Comparison of ENCODE assay signal across 19 cellular contexts in genomic region chr5:4188704-4189103, GRCh38.
DNase-seq lines count a peak whose midpoint lies in the region; ATAC-seq and TF ChIP-seq lines count a peak whose summit lies in the region.
"Had no signal": no experiment of that assay in that cellular context is flagged by ENCODE, and none has a peak within 500 bp of the region (broad histone marks: within the 10 kb centered on the region; RNA-seq: fewer than 3 reads in every experiment).

No MANE protein-coding gene starts in this region.

- intact Hi-C loops in activated CD8-positive, alpha-beta T cell treated with anti-CD3 and anti-CD28 coated beads for 36 hours (cut with micrococcal nuclease) = no loop called here
- intact Hi-C loops in right lobe of liver (cut with DNase I) (no loop called here), thyroid gland (cut with DNase I) (no loop called here)

- TF ChIP-seq CTCF in activated CD8-positive, alpha-beta T cell treated with anti-CD3 and anti-CD28 coated beads for 36 hours (IDR thresholded peaks at IDR 0.05) = no peak
- no peak for TF ChIP-seq CTCF in right lobe of liver (IDR thresholded peaks at IDR 0.05)
- TF ChIP-seq CTCF in thyroid gland (IDR thresholded peaks at IDR 0.05) = no peak

- POLR2A ChIA-PET in activated CD8-positive, alpha-beta T cell treated with anti-CD3 and anti-CD28 coated beads, Interleukin-2, amount 10 ng/mL, durations not matched to agents 7 days and 5 days (lab: Charles Lee) = no interaction called here
- POLR2A ChIA-PET in activated CD8-positive, alpha-beta T cell treated with anti-CD3 and anti-CD28 coated beads for 36 hours (lab: Charles Lee) = no interaction called here

- H3K4me3 Mint-ChIP-seq in activated CD8-positive, alpha-beta T cell treated with anti-CD3 and anti-CD28 coated beads, Interleukin-2, amount 10 ng/mL, durations not matched to agents 7 days and 5 days = no peak overlapping the region
- no peak overlapping the region for H3K4me3 Mint-ChIP-seq in activated CD8-positive, alpha-beta T cell treated with anti-CD3 and anti-CD28 coated beads for 36 hours
- H3K4me3 Mint-ChIP-seq: CD4-positive, CD25-positive, alpha-beta regulatory T cell had no signal

- H3K27ac ChIP-seq in right lobe of liver = no peak overlapping the region
- no peak overlapping the region for H3K27ac ChIP-seq in thyroid gland
- H3K27ac ChIP-seq: A549 had no signal

- H3K27me3 ChIP-seq in right lobe of liver (no peaks in the 10 kb centered on the region), thyroid gland (no peaks in the 10 kb centered on the region)

- H3K4me3 ChIP-seq in right lobe of liver = no peak overlapping the region
- no peak overlapping the region for H3K4me3 ChIP-seq in thyroid gland (replicated peaks in 1 of 3)
- H3K4me3 ChIP-seq: A549 had no signal

- H3K27me3 Mint-ChIP-seq in activated CD8-positive, alpha-beta T cell treated with anti-CD3 and anti-CD28 coated beads, Interleukin-2, amount 10 ng/mL, durations not matched to agents 7 days and 5 days (ENCODE audit: low read depth) = no peaks in the 10 kb centered on the region
- no peaks in the 10 kb centered on the region for H3K27me3 Mint-ChIP-seq in activated CD8-positive, alpha-beta T cell treated with anti-CD3 and anti-CD28 coated beads for 36 hours
- H3K27me3 Mint-ChIP-seq: CD4-positive, CD25-positive, alpha-beta regulatory T cell had no signal

- H3K36me3 Mint-ChIP-seq in activated CD8-positive, alpha-beta T cell treated with anti-CD3 and anti-CD28 coated beads, Interleukin-2, amount 10 ng/mL, durations not matched to agents 7 days and 5 days (ENCODE audit: low read depth) = no peaks in the 10 kb centered on the region
- H3K36me3 Mint-ChIP-seq in activated CD8-positive, alpha-beta T cell treated with anti-CD3 and anti-CD28 coated beads for 36 hours (ENCODE audit: low read depth) = no peaks in the 10 kb centered on the region
- H3K36me3 Mint-ChIP-seq: CD4-positive, CD25-positive, alpha-beta regulatory T cell had no signal

- CTCF ChIA-PET in activated CD8-positive, alpha-beta T cell treated with anti-CD3 and anti-CD28 coated beads, Interleukin-2, amount 10 ng/mL, durations not matched to agents 7 days and 5 days (lab: Charles Lee) = no interaction called here
- CTCF ChIA-PET in activated CD8-positive, alpha-beta T cell treated with anti-CD3 and anti-CD28 coated beads for 36 hours (lab: Charles Lee) = no interaction called here

- H3K36me3 ChIP-seq in right lobe of liver (no peaks in the 10 kb centered on the region), thyroid gland (no peaks in the 10 kb centered on the region)

- no peaks in the 10 kb centered on the region for H3K4me1 ChIP-seq in right lobe of liver
- H3K4me1 ChIP-seq in thyroid gland = no peaks in the 10 kb centered on the region
- H3K4me1 ChIP-seq: A549 had no signal

- no peaks in the 10 kb centered on the region for H3K9me3 ChIP-seq in right lobe of liver
- no peaks in the 10 kb centered on the region for H3K9me3 ChIP-seq in thyroid gland

- TF ChIP-seq POLR2A in right lobe of liver (IDR thresholded peaks at IDR 0.05) (no peak), thyroid gland (IDR thresholded peaks at IDR 0.05) (no peak)

- ATAC-seq in activated CD8-positive, alpha-beta T cell treated with anti-CD3 and anti-CD28 coated beads, Interleukin-2, amount 10 ng/mL, durations not matched to agents 7 days and 5 days = peak; percentile 29
- no peak for ATAC-seq in activated CD8-positive, alpha-beta T cell treated with anti-CD3 and anti-CD28 coated beads for 36 hours
- ATAC-seq in right lobe of liver (peak in 3 of 4 donors; percentile 22 to 36 (median 30)), GM19455 (IDR thresholded peaks at IDR 0.05; ENCODE audit: unreplicated experiment) (no peak)
- ATAC-seq: A549, PC-3 had no signal

- 66% methylated on average over 4 of the region's 4 CpGs for WGBS in right lobe of liver (ENCODE audit: insufficient coverage, low coverage, low lambda C conversion rate, missing lambda C conversion rate)
- WGBS in thyroid gland, 2 donors = 86 to 88% methylated on average over 4 of the region's 4 CpGs

- H3K9me3 Mint-ChIP-seq in activated CD8-positive, alpha-beta T cell treated with anti-CD3 and anti-CD28 coated beads, Interleukin-2, amount 10 ng/mL, durations not matched to agents 7 days and 5 days (ENCODE audit: insufficient read depth) = peaks cover 3% of the 10 kb centered on the region
- H3K9me3 Mint-ChIP-seq in activated CD8-positive, alpha-beta T cell treated with anti-CD3 and anti-CD28 coated beads for 36 hours = peaks cover 10% of the 10 kb centered on the region

- H3K4me1 Mint-ChIP-seq in activated CD8-positive, alpha-beta T cell treated with anti-CD3 and anti-CD28 coated beads, Interleukin-2, amount 10 ng/mL, durations not matched to agents 7 days and 5 days (ENCODE audit: low read depth) = no peaks in the 10 kb centered on the region
- no peaks in the 10 kb centered on the region for H3K4me1 Mint-ChIP-seq in activated CD8-positive, alpha-beta T cell treated with anti-CD3 and anti-CD28 coated beads for 36 hours (ENCODE audit: low read depth)

- DNase-seq in activated CD8-positive, alpha-beta T cell treated with anti-CD3 and anti-CD28 coated beads, Interleukin-2, amount 10 ng/mL, durations not matched to agents 7 days and 5 days = peak; percentile 20
- no peak for DNase-seq in activated CD8-positive, alpha-beta T cell treated with anti-CD3 and anti-CD28 coated beads for 36 hours
- peak; percentile 31 for DNase-seq in RPMI8226
- no peak for DNase-seq in right lobe of liver
- peak; percentile 5 to 6 for DNase-seq in thyroid gland
- no peak for DNase-seq in NCI-H1694 (lab: John Stamatoyannopoulos, UW)
- no peak for DNase-seq in pons (ENCODE audit: low spot score)
- DNase-seq: Calu3; DMS79; GDM1; NCI-H1417 treated with DMSO at 0.1 percent for 48 hours; NCI-H2081 treated with DMSO at 0.1 percent for 48 hours; NCI-H2227 treated with DMSO at 0.1 percent for 48 hours; NCI-H526; NK-92 treated with Interleukin-12 subunit alpha and Interleukin-12 subunit beta, amount 100 ng/mL, for 24 hours; PC-3 had no signal

- H3K27ac Mint-ChIP-seq in activated CD8-positive, alpha-beta T cell treated with anti-CD3 and anti-CD28 coated beads, Interleukin-2, amount 10 ng/mL, durations not matched to agents 7 days and 5 days = no peak overlapping the region
- no peak overlapping the region for H3K27ac Mint-ChIP-seq in activated CD8-positive, alpha-beta T cell treated with anti-CD3 and anti-CD28 coated beads for 36 hours
- H3K27ac Mint-ChIP-seq: CD4-positive, CD25-positive, alpha-beta regulatory T cell had no signal

Comparison
In these comparisons a context has a peak if more than half of its experiments do, and no peak if none do; other contexts are left out.
1. ATAC-seq: peak in activated CD8-positive, alpha-beta T cell treated with anti-CD3 and anti-CD28 coated beads, Interleukin-2, amount 10 ng/mL, durations not matched to agents 7 days and 5 days (single experiment) and right lobe of liver (3 of 4); none in activated CD8-positive, alpha-beta T cell treated with anti-CD3 and anti-CD28 coated beads for 36 hours (single experiment) and GM19455 (single experiment).
2. DNase-seq: peak in activated CD8-positive, alpha-beta T cell treated with anti-CD3 and anti-CD28 coated beads, Interleukin-2, amount 10 ng/mL, durations not matched to agents 7 days and 5 days (single experiment), RPMI8226 (single experiment) and thyroid gland (2 of 2); none in activated CD8-positive, alpha-beta T cell treated with anti-CD3 and anti-CD28 coated beads for 36 hours (single experiment), right lobe of liver (0 of 3), NCI-H1694 (single experiment) and pons (single experiment).